Comparison of ENCODE assay signal across 2 cellular contexts in genomic region chr9:14438232-14438966, GRCh38.
TF ChIP-seq lines count a peak whose summit lies in the region.

No MANE protein-coding gene starts in this region.

TF ChIP-seq in IMR-90, 13 proteins besides CTCF, POLR2A, EP300 and RAD21 (continued from another document):
- TF ChIP-seq ELK1 (IDR thresholded peaks at IDR 0.05; ENCODE audit: borderline replicate concordance, low read depth, low read length) = no peak
- TF ChIP-seq MAFK (IDR thresholded peaks at IDR 0.05; ENCODE audit: low read depth, low read length) = no peak
- TF ChIP-seq MAZ (IDR thresholded peaks at IDR 0.05; ENCODE audit: borderline replicate concordance, low read depth, low read length) = no peak
- no peak for TF ChIP-seq NFE2L2 (IDR thresholded peaks at IDR 0.05; ENCODE audit: low read depth, low read length)
- no peak for TF ChIP-seq MXI1 (IDR thresholded peaks at IDR 0.05; ENCODE audit: borderline replicate concordance, low read depth, low read length)
- no peak for TF ChIP-seq RFX5 (IDR thresholded peaks at IDR 0.05; ENCODE audit: low read depth, low read length)
- TF ChIP-seq USF2 (IDR thresholded peaks at IDR 0.05; ENCODE audit: low read depth, low read length) = no peak
- TF ChIP-seq RCOR1 (IDR thresholded peaks at IDR 0.05; ENCODE audit: insufficient replicate concordance, low read length) = no peak
- TF ChIP-seq CHD1 (IDR thresholded peaks at IDR 0.05; ENCODE audit: low read depth, low read length) = no peak
- TF ChIP-seq SMC3 (IDR thresholded peaks at IDR 0.05; ENCODE audit: low read depth, low read length) = no peak
- TF ChIP-seq BHLHE40 (IDR thresholded peaks at IDR 0.05; ENCODE audit: low read depth, low read length) = no peak
TF ChIP-seq in IMR-90: peak in this region for 0.

TF ChIP-seq in SK-N-SH treated with all-trans-retinoic acid at 6 μM for 48 hours, 23 proteins besides CTCF, POLR2A, EP300 and RAD21 (continued from another document):
- TF ChIP-seq CREB5 (CRISPR knock-in tag; IDR thresholded peaks at IDR 0.05; ENCODE audit: low read depth) (no peak), ESRRG (CRISPR knock-in tag; IDR thresholded peaks at IDR 0.05) (no peak), TCF4 (CRISPR knock-in tag; IDR thresholded peaks at IDR 0.05; ENCODE audit: borderline replicate concordance) (peak; percentile 64; the same call in 1 of the 2 replicates), TSHZ2 (CRISPR knock-in tag; IDR thresholded peaks at IDR 0.05) (peak; percentile 22; the same call in 1 of the 2 replicates)
